ENCODE assay signal across 2 cellular contexts in genomic region chr10:26466531-26466930, GRCh38. TPM values are rescaled to one million over a fixed set of nuclear protein-coding genes. Genes with fewer than 3 reads are reported as not detected.
"Had no signal": no experiment of that assay in that cellular context is flagged by ENCODE, and none has a peak within 500 bp of the region (broad histone marks: within the 10 kb centered on the region; RNA-seq: fewer than 3 reads in every experiment).

No MANE protein-coding gene starts in this region.

RNA-seq across cellular contexts. Expression of gene APBB1IP, which starts 28.4 kb away (rescaled TPM):
- total RNA-seq: bronchial epithelial cell, neural crest cell had no signal
